9 cellular contexts compared by ENCODE assay signal in the genomic region with DNA sequence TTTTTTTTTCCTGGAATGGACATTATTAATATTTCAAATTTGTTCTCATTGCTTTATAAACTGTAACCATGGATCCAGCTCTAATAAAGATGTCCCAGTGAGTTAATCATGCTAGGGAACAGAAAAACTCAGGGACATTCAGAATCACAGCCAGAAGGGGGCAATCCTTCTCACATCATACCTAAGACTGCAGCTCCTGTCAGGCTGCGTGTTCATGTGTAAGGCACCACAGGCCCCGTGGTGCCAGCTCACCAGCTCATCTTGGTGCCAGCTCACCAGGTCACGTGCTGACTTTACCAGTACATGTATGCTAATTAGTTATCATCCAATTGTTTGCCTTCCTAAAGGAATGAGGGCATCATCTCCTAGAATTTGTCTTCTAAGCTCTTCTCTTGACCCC.
DNase-seq lines count a peak whose midpoint lies in the region; ATAC-seq, FAIRE-seq and TF ChIP-seq lines count a peak whose summit lies in the region.
"Had no signal": no experiment of that assay in that cellular context is flagged by ENCODE, and none has a peak within 500 bp of the region (broad histone marks: within the 10 kb centered on the region; RNA-seq: fewer than 3 reads in every experiment).

No MANE protein-coding gene starts in this region.

- no peak overlapping the region for H3K27ac Mint-ChIP-seq in activated CD4-positive, alpha-beta T cell treated with anti-CD3 and anti-CD28 coated beads, Interleukin-2, amount 10 ng/mL, durations not matched to agents 24 days and 14 days

- H3K4me3 Mint-ChIP-seq in activated CD4-positive, alpha-beta T cell treated with anti-CD3 and anti-CD28 coated beads, Interleukin-2, amount 10 ng/mL, durations not matched to agents 24 days and 14 days = no peak overlapping the region

- peak; percentile 50 for TF ChIP-seq CTCF in astrocyte of the cerebellum (IDR thresholded peaks at IDR 0.05; ENCODE audit: low read depth, low read length, missing control alignments)
- TF ChIP-seq CTCF in omental fat pad (IDR thresholded peaks at IDR 0.05) = no peak

- DNase-seq in Ammon's horn (ENCODE audit: low spot score) (peak; percentile 49), GM19239 (ENCODE audit: insufficient read length, low spot score) (peak; percentile 18), NCI-H1694 (lab: John Stamatoyannopoulos, UW) (peak; percentile 20), astrocyte of the cerebellum (ENCODE audit: low read depth) (no peak), left colon (peak; percentile 57 to 71), omental fat pad (ENCODE audit: low spot score) (no peak)
- no peak for DNase-seq in activated CD4-positive, alpha-beta T cell treated with anti-CD3 and anti-CD28 coated beads, Interleukin-2, amount 10 ng/mL, durations not matched to agents 24 days and 14 days
- no peak for DNase-seq in activated CD4-positive, CD25-positive, alpha-beta regulatory T cell treated with anti-CD3 and anti-CD28 coated beads, Interleukin-2, amount 50 U/mL, for 72 hours

- no peak overlapping the region for H3K4me3 ChIP-seq in astrocyte of the cerebellum (ENCODE audit: low read depth, low read length)

- H3K27me3 Mint-ChIP-seq in activated CD4-positive, alpha-beta T cell treated with anti-CD3 and anti-CD28 coated beads, Interleukin-2, amount 10 ng/mL, durations not matched to agents 24 days and 14 days = peaks cover 22% of the 10 kb centered on the region

- ATAC-seq in left colon (peak; percentile 71), omental fat pad (ENCODE audit: low FRiP score) (no peak)

- in situ Hi-C loops in astrocyte of the cerebellum (cut with HindIII; ENCODE audit: low sequenced_read_pairs) = no loop called here

- H3K9me3 Mint-ChIP-seq in activated CD4-positive, alpha-beta T cell treated with anti-CD3 and anti-CD28 coated beads, Interleukin-2, amount 10 ng/mL, durations not matched to agents 24 days and 14 days = no peaks in the 10 kb centered on the region

- peak; percentile 21 for FAIRE-seq in GM19239 (lab: Jason Lieb, UNC)
- FAIRE-seq: frontal cortex had no signal

- intact Hi-C loops in left colon (cut with DNase I, micrococcal nuclease) = no loop called here
- intact Hi-C loops in activated CD4-positive, alpha-beta T cell treated with anti-CD3 and anti-CD28 coated beads, Interleukin-2, amount 10 ng/mL, durations not matched to agents 24 days and 14 days (cut with micrococcal nuclease) = loop anchor here (5.0 kb wide), 1 partner anchor 163 kb away; no protein-coding TSS in a partner anchor

- H3K36me3 Mint-ChIP-seq in activated CD4-positive, alpha-beta T cell treated with anti-CD3 and anti-CD28 coated beads, Interleukin-2, amount 10 ng/mL, durations not matched to agents 24 days and 14 days (ENCODE audit: low read depth) = no peaks in the 10 kb centered on the region

- no peaks in the 10 kb centered on the region for H3K4me1 Mint-ChIP-seq in activated CD4-positive, alpha-beta T cell treated with anti-CD3 and anti-CD28 coated beads, Interleukin-2, amount 10 ng/mL, durations not matched to agents 24 days and 14 days

Comparison
In these comparisons a context has a peak if more than half of its experiments do, and no peak if none do; other contexts are left out.
1. DNase-seq: peak in Ammon's horn (single experiment), GM19239 (single experiment), NCI-H1694 (single experiment) and left colon (2 of 2); none in astrocyte of the cerebellum (single experiment), omental fat pad (single experiment), activated CD4-positive, alpha-beta T cell treated with anti-CD3 and anti-CD28 coated beads, Interleukin-2, amount 10 ng/mL, durations not matched to agents 24 days and 14 days (single experiment) and activated CD4-positive, CD25-positive, alpha-beta regulatory T cell treated with anti-CD3 and anti-CD28 coated beads, Interleukin-2, amount 50 U/mL, for 72 hours (single experiment).